In the genomic region with DNA sequence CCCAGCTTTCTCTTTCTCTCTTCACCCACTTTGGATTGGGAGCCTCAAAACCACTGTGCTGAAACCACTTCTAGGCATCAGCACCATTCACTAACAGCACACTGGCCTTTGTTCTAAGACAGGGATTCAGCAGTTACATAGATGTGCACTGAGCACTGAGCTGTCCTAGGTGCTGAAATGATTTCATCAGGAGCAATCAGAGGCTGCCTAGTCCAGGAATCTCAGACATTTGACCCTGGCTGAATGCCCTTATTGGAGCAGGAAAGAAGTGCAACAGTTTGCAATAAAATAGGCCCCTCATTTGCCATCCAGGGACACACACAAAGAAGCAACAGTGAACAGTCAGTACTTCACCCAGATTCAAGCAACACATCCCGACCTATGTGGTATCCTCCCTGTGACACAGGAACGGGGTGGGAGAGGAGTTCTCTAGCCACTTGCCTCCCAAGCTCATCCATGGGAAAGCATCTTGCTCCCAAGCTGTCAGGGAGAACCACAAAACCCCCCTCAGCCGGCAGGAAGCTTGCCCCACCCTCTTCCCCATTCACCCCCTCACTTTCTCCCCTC, we compare ENCODE assay signal across 8 cellular contexts.
DNase-seq lines count a peak whose midpoint lies in the region; ATAC-seq, FAIRE-seq and TF ChIP-seq lines count a peak whose summit lies in the region.

No MANE protein-coding gene starts in this region.

- POLR2A ChIA-PET in K562 (lab: Yijun Ruan, JAX) (no interaction called here), HepG2 (lab: Yijun Ruan, JAX) (no interaction called here)

- in situ Hi-C loops in KBM-7 (cut with MboI; ENCODE audit: low pct_unique_long_range_greater_than_20kb, low sequenced_read_pairs) (no loop called here), K562 (cut with MboI) (no loop called here), HepG2 (cut with HindIII; ENCODE audit: extremely low pct_ligation_motif_present, low pct_unique_long_range_greater_than_20kb) (no loop called here)

- H3K4me2 ChIP-seq in K562 (ENCODE audit: insufficient read depth, low read length) (no peak overlapping the region), HepG2 (ENCODE audit: low read depth, low read length) (no peak overlapping the region)

- TF ChIP-seq RAD21 in K562 (CRISPR knock-in tag; conservative IDR thresholded peaks at IDR 0.05 in 1 of 2, IDR thresholded peaks at IDR 0.05 in 1 of 2) (no peak), HepG2 (CRISPR knock-in tag; IDR thresholded peaks at IDR 0.05) (no peak)

- H3K79me2 ChIP-seq in K562 (ENCODE audit: control insufficient read depth, insufficient read depth, low read length) (no peaks in the 10 kb centered on the region), HepG2 (ENCODE audit: insufficient read depth, low read length) (no peaks in the 10 kb centered on the region)

- H3K9ac ChIP-seq in K562 (ENCODE audit: insufficient read depth in 1 of 2, low read depth in 2 of 2, low read length in 2 of 2) (no peak overlapping the region), HepG2 (ENCODE audit: insufficient read depth, low read depth, low read length) (no peak overlapping the region)

- H4K20me1 ChIP-seq in K562 (replicated peaks; ENCODE audit: control insufficient read depth, insufficient read depth, low read length) (no peaks in the 10 kb centered on the region), HepG2 (ENCODE audit: insufficient read depth, low read length) (peaks cover 7% of the 10 kb centered on the region; the same call in 1 of the 2 replicates)

- H2AFZ ChIP-seq in K562 (ENCODE audit: low read depth, low read length), result no peak overlapping the region
- H2AFZ ChIP-seq in HepG2 (ENCODE audit: low read length), result no peak overlapping the region

- intact Hi-C loops in K562 (cut with micrococcal nuclease), result no loop called here
- intact Hi-C loops in HepG2 (cut with micrococcal nuclease; ENCODE audit: unreplicated experiment), result no loop called here
- intact Hi-C loops in ascending aorta (cut with DNase I), result no loop called here

- TF ChIP-seq POLR2A in K562 (conservative IDR thresholded peaks at IDR 0.05) (no peak), HepG2 (IDR thresholded peaks at IDR 0.05; ENCODE audit: insufficient read depth in 1 of 2, low read depth in 2 of 2, low read length in 2 of 2) (no peak)

- no peak for TF ChIP-seq EP300 in K562 (IDR thresholded peaks at IDR 0.05; ENCODE audit: low read length)
- TF ChIP-seq EP300 in HepG2 (IDR thresholded peaks at IDR 0.05; ENCODE audit: low read depth in 2 of 2, low read length in 2 of 2), result no peak
- 0 out of 2 replicates have a peak, but pooled peaks have one; percentile 22 for TF ChIP-seq EP300 in HepG2 (CRISPR knock-in tag; IDR thresholded peaks at IDR 0.05; ENCODE audit: borderline replicate concordance)

- no peak overlapping the region for H3K27ac ChIP-seq in K562 (ENCODE audit: extremely low read depth, low read depth, low read length)
- no peak overlapping the region for H3K27ac ChIP-seq in HepG2 (ENCODE audit: extremely low read length, insufficient read depth, low read length)
- no peak overlapping the region for H3K27ac ChIP-seq in ascending aorta

- CTCF ChIA-PET in K562 (lab: Yijun Ruan, JAX; ENCODE audit: low intra/inter-chr PET ratio), result no interaction called here
- CTCF ChIA-PET in HepG2 (lab: Yijun Ruan, JAX; ENCODE audit: low intra/inter-chr PET ratio, low total read pairs), result no interaction called here

- H3K27me3 ChIP-seq in K562 (ENCODE audit: control insufficient read depth in 2 of 2, insufficient read depth in 2 of 2, low read length in 2 of 2) (peaks cover 0 to 10% of the 10 kb centered on the region in 2 experiments; a peak in 2 of 5 replicates), HepG2 (ENCODE audit: control insufficient read depth in 1 of 2, insufficient read depth in 2 of 2, low read length in 2 of 2) (peaks cover 0 to 2% of the 10 kb centered on the region in 2 experiments; a peak in 2 of 5 replicates), ascending aorta (no peaks in the 10 kb centered on the region)

- ATAC-seq in K562 (peak; percentile 84), HepG2 (peak; percentile 95), GM21367 (IDR thresholded peaks at IDR 0.05; ENCODE audit: unreplicated experiment) (no peak), HG02970 (IDR thresholded peaks at IDR 0.05; ENCODE audit: low FRiP score, unreplicated experiment) (no peak)

- H3K4me3 ChIP-seq in K562 (no peak overlapping the region), HepG2 (replicated peaks in 1 of 3; ENCODE audit: insufficient read depth in 1 of 3, low read depth in 2 of 3, low read length in 3 of 3) (no peak overlapping the region), ascending aorta (no peak overlapping the region)

- peak; percentile 55 for DNase-seq in ELR (ENCODE audit: low read depth)
- peak; percentile 31 for DNase-seq in KBM-7
- DNase-seq in K562 (ENCODE audit: extremely low read depth in 1 of 4, low spot score in 3 of 4), result peak in 2 of 4 experiments; percentile 32 to 46
- peak; percentile 82 for DNase-seq in HepG2 (ENCODE audit: low spot score)
- DNase-seq in NCI-H526 (lab: John Stamatoyannopoulos, UW), result no peak
- DNase-seq in ascending aorta (ENCODE audit: low spot score in 2 of 2), result no peak

- 4% methylated on average over 3 of the region's 3 CpGs for WGBS in K562 (ENCODE audit: insufficient coverage, low coverage, missing lambda C conversion rate)
- 53% methylated on average over 3 of the region's 3 CpGs for WGBS in HepG2 (ENCODE audit: low lambda C conversion rate)

- H3K9me1 ChIP-seq in K562 (ENCODE audit: control insufficient read depth, insufficient read depth, low read length), result no peaks in the 10 kb centered on the region

- H3K36me3 ChIP-seq in K562 (ENCODE audit: control insufficient read depth, insufficient read depth, low read length) (no peaks in the 10 kb centered on the region), HepG2 (replicated peaks in 1 of 2; ENCODE audit: control insufficient read depth in 1 of 2, insufficient read depth in 2 of 2, low read length in 2 of 2) (no peaks in the 10 kb centered on the region), ascending aorta (no peaks in the 10 kb centered on the region)

- BruUV-seq in K562 (replicated peaks; lab: Mats Ljungman, UMichigan), result no TSS peak
- no TSS peak for BruUV-seq in HepG2 (replicated peaks; lab: Mats Ljungman, UMichigan)

- FAIRE-seq in K562 (lab: Jason Lieb, UNC) (peak; percentile 56), HepG2 (lab: Jason Lieb, UNC) (peak; percentile 76)

- H3K4me1 ChIP-seq in K562 (replicated peaks in 1 of 2; ENCODE audit: control insufficient read depth in 2 of 2, insufficient read depth in 2 of 2, low read length in 2 of 2) (no peaks in the 10 kb centered on the region), HepG2 (ENCODE audit: insufficient read depth, low read length) (no peaks in the 10 kb centered on the region), ascending aorta (no peaks in the 10 kb centered on the region)

- TF ChIP-seq CTCF in K562 (IDR thresholded peaks at IDR 0.05 in 2 of 3, conservative IDR thresholded peaks at IDR 0.05 in 1 of 3; ENCODE audit: insufficient read depth in 2 of 3, low read depth in 1 of 3, low read length in 3 of 3) (no peak), HepG2 (CRISPR knock-in tag; IDR thresholded peaks at IDR 0.05) (no peak), ascending aorta (IDR thresholded peaks at IDR 0.05) (no peak)

- H3K9me3 ChIP-seq in K562 (replicated peaks; ENCODE audit: control insufficient read depth, insufficient read depth, low read depth, low read length) (no peaks in the 10 kb centered on the region), HepG2 (ENCODE audit: low read length) (no peaks in the 10 kb centered on the region), ascending aorta (no peaks in the 10 kb centered on the region)

TF ChIP-seq in K562, 482 proteins besides CTCF, POLR2A, EP300 and RAD21 (continues in another document):
- TF ChIP-seq ZNF146 (CRISPR knock-in tag; IDR thresholded peaks at IDR 0.05; ENCODE audit: unreplicated experiment) (no peak), ZNF324 (CRISPR knock-in tag; IDR thresholded peaks at IDR 0.05) (no peak), CBX1 (IDR thresholded peaks at IDR 0.05; ENCODE audit: low read depth) (no peak), JUND (IDR thresholded peaks at IDR 0.05; ENCODE audit: borderline replicate concordance, low read depth, low read length) (peak; percentile 3; the same call in 1 of the 2 replicates), JUND (tag; IDR thresholded peaks at IDR 0.05; ENCODE audit: borderline replicate concordance, low read depth, low read length) (peak; percentile 36; the same call in 1 of the 3 replicates)
- TF ChIP-seq, protein P1, sequence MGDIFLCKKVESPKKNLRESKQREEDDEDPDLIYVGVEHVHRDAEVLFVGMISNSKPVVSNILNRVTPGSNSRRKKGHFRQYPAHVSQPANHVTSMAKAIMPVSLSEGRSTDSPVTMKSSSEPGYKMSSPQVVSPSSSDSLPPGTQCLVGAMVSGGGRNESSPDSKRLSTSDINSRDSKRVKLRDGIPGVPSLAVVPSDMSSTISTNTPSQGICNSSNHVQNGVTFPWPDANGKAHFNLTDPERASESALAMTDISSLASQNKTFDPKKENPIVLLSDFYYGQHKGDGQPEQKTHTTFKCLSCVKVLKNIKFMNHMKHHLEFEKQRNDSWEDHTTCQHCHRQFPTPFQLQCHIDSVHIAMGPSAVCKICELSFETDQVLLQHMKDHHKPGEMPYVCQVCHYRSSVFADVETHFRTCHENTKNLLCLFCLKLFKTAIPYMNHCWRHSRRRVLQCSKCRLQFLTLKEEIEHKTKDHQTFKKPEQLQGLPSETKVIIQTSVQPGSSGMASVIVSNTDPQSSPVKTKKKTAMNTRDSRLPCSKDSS (IDR thresholded peaks at IDR 0.05; ENCODE audit: low read depth, partially characterized antibody), result no peak

TF ChIP-seq in HepG2, 621 proteins besides CTCF, POLR2A, EP300 and RAD21 (continues in another document):
- TF ChIP-seq ZNF230 (CRISPR knock-in tag; IDR thresholded peaks at IDR 0.05) (peak; percentile 72; the same call in 1 of the 2 replicates), ZNF749 (CRISPR knock-in tag; IDR thresholded peaks at IDR 0.05; ENCODE audit: borderline replicate concordance) (0 out of 2 replicates have a peak, but pooled peaks have one; percentile 60), MAF1 (CRISPR knock-in tag; IDR thresholded peaks at IDR 0.05; ENCODE audit: borderline replicate concordance) (0 out of 2 replicates have a peak, but pooled peaks have one; percentile 86), MXI1 (IDR thresholded peaks at IDR 0.05; ENCODE audit: borderline replicate concordance, low read depth, low read length) (no peak)
- TF ChIP-seq, protein P2, sequence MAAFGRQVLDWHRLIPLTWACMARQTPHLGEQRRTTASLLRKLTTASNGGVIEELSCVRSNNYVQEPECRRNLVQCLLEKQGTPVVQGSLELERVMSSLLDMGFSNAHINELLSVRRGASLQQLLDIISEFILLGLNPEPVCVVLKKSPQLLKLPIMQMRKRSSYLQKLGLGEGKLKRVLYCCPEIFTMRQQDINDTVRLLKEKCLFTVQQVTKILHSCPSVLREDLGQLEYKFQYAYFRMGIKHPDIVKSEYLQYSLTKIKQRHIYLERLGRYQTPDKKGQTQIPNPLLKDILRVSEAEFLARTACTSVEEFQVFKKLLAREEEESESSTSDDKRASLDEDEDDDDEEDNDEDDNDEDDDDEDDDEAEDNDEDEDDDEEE (CRISPR knock-in tag; IDR thresholded peaks at IDR 0.05), result peak; percentile 76; the same call in 1 of the 2 replicates

Comparison
In these comparisons a context has a peak if more than half of its experiments do, and no peak if none do; other contexts are left out.
1. DNase-seq: peak in ELR (single experiment), KBM-7 (single experiment) and HepG2 (single experiment); none in NCI-H526 (0 of 2) and ascending aorta (0 of 2).
2. ATAC-seq: peak in K562 (single experiment) and HepG2 (single experiment); none in GM21367 (single experiment) and HG02970 (single experiment).